ENCODE assay signal across 8 cellular contexts in genomic region chr6:75563032-75563431, GRCh38. TPM values are rescaled to one million over a fixed set of nuclear protein-coding genes. Genes with fewer than 3 reads are reported as not detected.
DNase-seq lines count a peak whose midpoint lies in the region; ATAC-seq and TF ChIP-seq lines count a peak whose summit lies in the region.

No MANE protein-coding gene starts in this region.

- TF ChIP-seq CTCF in nephron progenitor cell (IDR thresholded peaks at IDR 0.05) = peak; percentile 18
- TF ChIP-seq CTCF in gastrocnemius medialis (IDR thresholded peaks at IDR 0.05 in 4 of 5, conservative IDR thresholded peaks at IDR 0.05 in 1 of 5) = no peak

- peaks cover 20% of the 10 kb centered on the region for H3K27me3 Mint-ChIP-seq in nephron progenitor cell (ENCODE audit: low read depth, poor library complexity)

- no peak overlapping the region for H3K4me3 Mint-ChIP-seq in nephron progenitor cell

- no peaks in the 10 kb centered on the region for H3K4me1 Mint-ChIP-seq in nephron progenitor cell

- H3K9me3 Mint-ChIP-seq in activated naive CD4-positive, alpha-beta T cell treated with anti-CD3 and anti-CD28 coated beads, Interleukin-2, amount 50 U/mL, for 72 hours = peaks cover 14 to 23% of the 10 kb centered on the region in 2 donors
- peaks cover 31% of the 10 kb centered on the region for H3K9me3 Mint-ChIP-seq in nephron progenitor cell

- H3K9me3 ChIP-seq in gastrocnemius medialis = peaks cover 0 to 4% (median 0%) of the 10 kb centered on the region in 3 donors

- ATAC-seq in activated naive CD4-positive, alpha-beta T cell treated with anti-CD3 and anti-CD28 coated beads, Interleukin-2, amount 50 U/mL, for 72 hours = peak; percentile 53 to 61
- ATAC-seq in gastrocnemius medialis = no peak

- no peak overlapping the region for H3K27ac ChIP-seq in gastrocnemius medialis

- H3K4me3 ChIP-seq in gastrocnemius medialis = no peak overlapping the region

- intact Hi-C loops in gastrocnemius medialis (cut with DNase I; ENCODE audit: low total_unique reads) = no loop called here

- no peaks in the 10 kb centered on the region for H3K36me3 ChIP-seq in gastrocnemius medialis

- in situ Hi-C loops in gastrocnemius medialis (cut with MboI; ENCODE audit: low sequenced_read_pairs in 4 of 4) = no loop called here

- no peak overlapping the region for H3K27ac Mint-ChIP-seq in activated naive CD4-positive, alpha-beta T cell treated with anti-CD3 and anti-CD28 coated beads, Interleukin-2, amount 50 U/mL, for 72 hours
- H3K27ac Mint-ChIP-seq in nephron progenitor cell = no peak overlapping the region

- H3K36me3 Mint-ChIP-seq in activated naive CD4-positive, alpha-beta T cell treated with anti-CD3 and anti-CD28 coated beads, Interleukin-2, amount 50 U/mL, for 72 hours = peaks cover 22 to 24% of the 10 kb centered on the region in 2 donors
- peaks cover 5% of the 10 kb centered on the region for H3K36me3 Mint-ChIP-seq in nephron progenitor cell (ENCODE audit: low read depth)

- no peaks in the 10 kb centered on the region for H3K27me3 ChIP-seq in gastrocnemius medialis

- no peak for TF ChIP-seq POLR2A in gastrocnemius medialis (IDR thresholded peaks at IDR 0.05)

- DNase-seq in activated naive CD4-positive, alpha-beta T cell treated with anti-CD3 and anti-CD28 coated beads, Interleukin-2, amount 50 U/mL, for 72 hours (ENCODE audit: low spot score in 2 of 2) = peak in 1 of 2 donors; percentile 6
- no peak for DNase-seq in activated naive CD4-positive, alpha-beta T cell treated with anti-CD3 and anti-CD28 coated beads, Interleukin-2, amount 50 U/mL, for 16 hours
- peak; percentile 74 for DNase-seq in H4 (ENCODE audit: low spot score)
- DNase-seq in M059J (ENCODE audit: low read depth) = peak; percentile 45
- DNase-seq in astrocyte of the hippocampus (ENCODE audit: low read depth, low spot score) = peak; percentile 5
- DNase-seq in nephron progenitor cell = peak; percentile 6
- DNase-seq in gastrocnemius medialis = no peak
- DNase-seq in HPDE6-E6E7 (ENCODE audit: extremely low spot score) = no peak

- no peaks in the 10 kb centered on the region for H3K4me1 ChIP-seq in gastrocnemius medialis

RNA-seq across cellular contexts. Expression of gene SENP6, which starts 38.6 kb away (rescaled TPM):
- 10 to 100 TPM; 63.0 to 75.4 TPM for total RNA-seq in activated naive CD4-positive, alpha-beta T cell treated with anti-CD3 and anti-CD28 coated beads, Interleukin-2, amount 50 U/mL, for 72 hours
- 42.7 and 63.4 TPM in 2 replicates for total RNA-seq in H4 (2014; rRNA removed; shearing (Covaris generic))
- 37.7 and 45.0 TPM in 2 replicates for total RNA-seq in M059J (2014; rRNA removed; shearing (Covaris generic))
- total RNA-seq in gastrocnemius medialis = 10 to 100 TPM; 50.3 to 67.9 (median 57.6) TPM

Comparison
In these comparisons a context has a peak if more than half of its experiments do, and no peak if none do; other contexts are left out.
1. ATAC-seq: peak in activated naive CD4-positive, alpha-beta T cell treated with anti-CD3 and anti-CD28 coated beads, Interleukin-2, amount 50 U/mL, for 72 hours (2 of 2); none in gastrocnemius medialis (0 of 2).
2. DNase-seq: peak in H4 (single experiment), M059J (single experiment), astrocyte of the hippocampus (single experiment) and nephron progenitor cell (single experiment); none in activated naive CD4-positive, alpha-beta T cell treated with anti-CD3 and anti-CD28 coated beads, Interleukin-2, amount 50 U/mL, for 16 hours (single experiment), gastrocnemius medialis (0 of 2) and HPDE6-E6E7 (single experiment).